Comparison of ENCODE assay signal across 1 cellular context in the genomic region with DNA sequence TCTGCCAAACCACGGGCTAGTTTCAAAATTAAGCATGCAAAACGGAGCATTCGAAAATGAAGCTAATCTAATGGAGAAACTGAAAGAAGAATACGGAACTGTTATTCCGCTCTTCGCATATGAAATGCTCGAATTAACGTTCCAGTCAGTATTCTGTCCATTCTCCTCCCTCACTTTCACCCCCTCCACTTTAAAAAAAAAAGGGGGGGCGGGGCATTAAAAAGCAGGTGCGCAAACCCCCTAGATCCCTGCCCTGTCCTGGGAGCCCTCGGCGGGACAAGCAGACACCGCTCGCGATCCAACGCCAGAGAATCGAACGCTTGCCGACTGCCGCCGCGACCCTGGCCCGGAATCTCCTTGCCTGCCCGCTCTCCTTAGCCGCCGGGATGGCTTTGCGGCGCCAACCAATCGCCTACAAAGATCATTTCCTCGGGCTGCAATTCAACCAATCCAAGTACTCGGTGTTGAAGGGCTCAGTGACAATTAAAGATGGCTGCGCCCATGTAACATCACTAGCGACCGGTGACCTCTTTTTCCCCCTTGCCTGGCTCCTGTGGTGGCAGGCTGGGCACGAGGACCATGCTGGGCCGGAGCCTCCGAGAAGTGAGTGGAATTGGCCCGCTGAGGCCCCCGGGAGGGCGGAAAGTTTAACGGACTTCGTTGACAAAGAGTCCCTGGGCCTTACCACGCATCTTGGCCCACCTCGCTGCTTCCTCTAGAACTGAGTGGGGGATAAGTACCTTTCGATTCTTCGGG.
TF ChIP-seq lines count a peak whose summit lies in the region.

A gene with protein sequence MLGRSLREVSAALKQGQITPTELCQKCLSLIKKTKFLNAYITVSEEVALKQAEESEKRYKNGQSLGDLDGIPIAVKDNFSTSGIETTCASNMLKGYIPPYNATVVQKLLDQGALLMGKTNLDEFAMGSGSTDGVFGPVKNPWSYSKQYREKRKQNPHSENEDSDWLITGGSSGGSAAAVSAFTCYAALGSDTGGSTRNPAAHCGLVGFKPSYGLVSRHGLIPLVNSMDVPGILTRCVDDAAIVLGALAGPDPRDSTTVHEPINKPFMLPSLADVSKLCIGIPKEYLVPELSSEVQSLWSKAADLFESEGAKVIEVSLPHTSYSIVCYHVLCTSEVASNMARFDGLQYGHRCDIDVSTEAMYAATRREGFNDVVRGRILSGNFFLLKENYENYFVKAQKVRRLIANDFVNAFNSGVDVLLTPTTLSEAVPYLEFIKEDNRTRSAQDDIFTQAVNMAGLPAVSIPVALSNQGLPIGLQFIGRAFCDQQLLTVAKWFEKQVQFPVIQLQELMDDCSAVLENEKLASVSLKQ (plus strand): TSS at position 476 of the 756 bp plus-strand sequence. CDS start 104 bp downstream, at position 580.
A gene with protein sequence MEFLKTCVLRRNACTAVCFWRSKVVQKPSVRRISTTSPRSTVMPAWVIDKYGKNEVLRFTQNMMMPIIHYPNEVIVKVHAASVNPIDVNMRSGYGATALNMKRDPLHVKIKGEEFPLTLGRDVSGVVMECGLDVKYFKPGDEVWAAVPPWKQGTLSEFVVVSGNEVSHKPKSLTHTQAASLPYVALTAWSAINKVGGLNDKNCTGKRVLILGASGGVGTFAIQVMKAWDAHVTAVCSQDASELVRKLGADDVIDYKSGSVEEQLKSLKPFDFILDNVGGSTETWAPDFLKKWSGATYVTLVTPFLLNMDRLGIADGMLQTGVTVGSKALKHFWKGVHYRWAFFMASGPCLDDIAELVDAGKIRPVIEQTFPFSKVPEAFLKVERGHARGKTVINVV (minus strand): TSS at position 396 of the 756 bp plus-strand sequence. CDS start 477 bp downstream, outside the sequence.

TF ChIP-seq in HepG2, 621 proteins besides CTCF, POLR2A, EP300 and RAD21 (continued from another document and continues in another):
- TF ChIP-seq, protein P1, sequence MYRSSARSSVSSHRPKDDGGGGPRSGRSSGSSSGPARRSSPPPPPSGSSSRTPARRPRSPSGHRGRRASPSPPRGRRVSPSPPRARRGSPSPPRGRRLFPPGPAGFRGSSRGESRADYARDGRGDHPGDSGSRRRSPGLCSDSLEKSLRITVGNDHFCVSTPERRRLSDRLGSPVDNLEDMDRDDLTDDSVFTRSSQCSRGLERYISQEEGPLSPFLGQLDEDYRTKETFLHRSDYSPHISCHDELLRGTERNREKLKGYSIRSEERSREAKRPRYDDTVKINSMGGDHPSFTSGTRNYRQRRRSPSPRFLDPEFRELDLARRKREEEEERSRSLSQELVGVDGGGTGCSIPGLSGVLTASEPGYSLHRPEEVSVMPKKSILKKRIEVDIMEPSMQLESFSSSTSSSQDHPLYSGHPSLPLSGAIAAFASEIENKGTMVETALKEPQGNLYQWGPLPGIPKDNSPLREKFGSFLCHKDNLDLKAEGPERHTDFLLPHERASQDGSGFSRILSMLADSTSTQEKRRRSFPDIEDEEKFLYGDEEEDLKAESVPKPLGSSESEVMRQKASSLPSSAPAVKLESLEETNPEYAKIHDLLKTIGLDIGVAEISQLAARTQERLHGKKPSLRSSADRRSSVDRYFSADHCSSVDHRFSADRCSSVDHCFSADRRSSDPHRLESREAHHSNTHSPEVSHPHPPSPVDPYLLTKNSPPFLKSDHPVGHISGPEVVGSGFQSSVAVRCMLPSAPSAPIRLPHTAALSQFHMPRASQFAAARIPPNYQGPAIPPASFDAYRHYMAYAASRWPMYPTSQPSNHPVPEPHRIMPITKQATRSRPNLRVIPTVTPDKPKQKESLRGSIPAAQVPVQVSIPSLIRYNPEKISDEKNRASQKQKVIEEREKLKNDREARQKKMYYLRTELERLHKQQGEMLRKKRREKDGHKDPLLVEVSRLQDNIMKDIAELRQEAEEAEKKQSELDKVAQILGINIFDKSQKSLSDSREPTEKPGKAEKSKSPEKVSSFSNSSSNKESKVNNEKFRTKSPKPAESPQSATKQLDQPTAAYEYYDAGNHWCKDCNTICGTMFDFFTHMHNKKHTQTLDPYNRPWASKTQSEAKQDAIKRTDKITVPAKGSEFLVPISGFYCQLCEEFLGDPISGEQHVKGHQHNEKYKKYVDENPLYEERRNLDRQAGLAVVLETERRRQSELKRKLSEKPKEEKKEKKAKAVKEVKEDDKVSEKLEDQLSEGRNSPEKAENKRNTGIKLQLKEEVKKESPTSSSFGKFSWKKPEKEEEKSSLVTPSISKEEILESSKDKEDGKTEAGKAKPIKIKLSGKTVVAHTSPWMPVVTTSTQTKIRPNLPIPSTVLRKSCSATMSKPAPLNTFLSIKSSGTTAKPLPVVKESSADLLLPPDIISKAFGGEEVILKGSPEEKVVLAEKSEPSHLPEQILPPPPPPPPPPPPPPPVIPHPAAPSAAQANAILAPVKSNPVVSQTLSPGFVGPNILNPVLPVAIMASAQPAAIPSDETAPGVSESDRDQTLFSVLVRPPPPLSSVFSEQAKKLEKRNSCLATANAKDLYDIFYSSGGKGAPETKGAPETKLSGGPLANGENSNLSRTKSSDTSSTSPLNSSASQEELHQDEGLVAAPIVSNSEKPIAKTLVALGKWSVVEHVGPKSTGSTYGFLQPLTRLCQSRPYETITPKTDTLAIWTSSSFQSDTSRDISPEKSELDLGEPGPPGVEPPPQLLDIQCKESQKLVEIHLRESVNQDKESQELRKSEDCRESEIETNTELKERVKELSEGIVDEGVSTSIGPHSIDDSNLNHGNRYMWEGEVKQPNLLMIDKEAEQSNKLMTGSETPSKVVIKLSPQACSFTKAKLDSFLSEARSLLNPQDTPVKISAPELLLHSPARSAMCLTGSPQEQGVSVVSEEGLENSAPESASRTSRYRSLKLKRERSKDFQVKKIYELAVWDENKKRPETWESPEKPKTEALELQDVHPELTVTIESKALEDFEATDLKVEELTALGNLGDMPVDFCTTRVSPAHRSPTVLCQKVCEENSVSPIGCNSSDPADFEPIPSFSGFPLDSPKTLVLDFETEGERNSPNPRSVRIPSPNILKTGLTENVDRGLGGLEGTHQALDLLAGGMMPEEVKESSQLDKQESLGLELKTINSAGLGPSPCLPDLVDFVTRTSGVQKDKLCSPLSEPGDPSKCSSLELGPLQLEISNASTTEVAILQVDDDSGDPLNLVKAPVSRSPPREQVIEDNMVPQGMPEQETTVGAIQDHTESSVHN (CRISPR knock-in tag; IDR thresholded peaks at IDR 0.05) = no peak
- TF ChIP-seq ZKSCAN1 (IDR thresholded peaks at IDR 0.05; ENCODE audit: low read length) (no peak), THYN1 (CRISPR knock-in tag; IDR thresholded peaks at IDR 0.05; ENCODE audit: borderline replicate concordance, low read depth) (no peak), ZNF12 (CRISPR knock-in tag; IDR thresholded peaks at IDR 0.05) (no peak), SRSF4 (IDR thresholded peaks at IDR 0.05; ENCODE audit: low read depth, low read length, poor library complexity, severe bottlenecking) (no peak), ZNF329 (CRISPR knock-in tag; IDR thresholded peaks at IDR 0.05; ENCODE audit: low read depth) (no peak), ZFP1 (CRISPR knock-in tag; IDR thresholded peaks at IDR 0.05) (no peak), GFI1 (CRISPR knock-in tag; IDR thresholded peaks at IDR 0.05; ENCODE audit: borderline replicate concordance) (no peak), TCF7L2 (IDR thresholded peaks at IDR 0.05; ENCODE audit: low read depth, low read length) (no peak), ZNF33B (CRISPR knock-in tag; IDR thresholded peaks at IDR 0.05) (no peak), GLI4 (CRISPR knock-in tag; IDR thresholded peaks at IDR 0.05; ENCODE audit: borderline replicate concordance) (no peak), SP5 (CRISPR knock-in tag; IDR thresholded peaks at IDR 0.05; ENCODE audit: borderline replicate concordance, low read depth) (no peak), ZNF44 (CRISPR knock-in tag; IDR thresholded peaks at IDR 0.05) (no peak), MXD4 (CRISPR knock-in tag; IDR thresholded peaks at IDR 0.05) (no peak; the same call in 1 of the 2 replicates), ZNF101 (CRISPR knock-in tag; IDR thresholded peaks at IDR 0.05; ENCODE audit: borderline replicate concordance, low read depth) (no peak), ZNF451 (CRISPR knock-in tag; IDR thresholded peaks at IDR 0.05) (no peak), ZNF724P (CRISPR knock-in tag; IDR thresholded peaks at IDR 0.05; ENCODE audit: borderline replicate concordance) (no peak), CBFB (CRISPR knock-in tag; IDR thresholded peaks at IDR 0.05) (no peak), FIP1L1 (IDR thresholded peaks at IDR 0.05; ENCODE audit: borderline replicate concordance, insufficient read depth, low read depth, low read length) (no peak), ZNF780A (CRISPR knock-in tag; IDR thresholded peaks at IDR 0.05) (no peak), ZNF567 (CRISPR knock-in tag; IDR thresholded peaks at IDR 0.05; ENCODE audit: borderline replicate concordance) (no peak), ZSCAN12 (CRISPR knock-in tag; IDR thresholded peaks at IDR 0.05) (no peak), ZNF747 (CRISPR knock-in tag; IDR thresholded peaks at IDR 0.05; ENCODE audit: borderline replicate concordance) (peak; percentile 21; the same call in 1 of the 2 replicates), HDAC2 (CRISPR knock-in tag; IDR thresholded peaks at IDR 0.05) (0 out of 2 replicates have a peak, but pooled peaks have one; percentile 16), PHF20 (CRISPR knock-in tag; IDR thresholded peaks at IDR 0.05) (peak; percentile 94), NR2C2 (CRISPR knock-in tag; IDR thresholded peaks at IDR 0.05; ENCODE audit: borderline replicate concordance) (peak; percentile 49; the same call in 1 of the 2 replicates), ZNF143 (CRISPR knock-in tag; IDR thresholded peaks at IDR 0.05) (no peak; the same call in 1 of the 2 replicates), NCOA2 (CRISPR knock-in tag; IDR thresholded peaks at IDR 0.05) (no peak), ZNF317 (CRISPR knock-in tag; IDR thresholded peaks at IDR 0.05) (peak; percentile 37; the same call in 1 of the 2 replicates), ZNF136 (CRISPR knock-in tag; IDR thresholded peaks at IDR 0.05; ENCODE audit: low read depth) (no peak), ARHGAP35 (CRISPR knock-in tag; IDR thresholded peaks at IDR 0.05; ENCODE audit: borderline replicate concordance) (no peak; the same call in 1 of the 2 replicates)
- TF ChIP-seq, protein P2, sequence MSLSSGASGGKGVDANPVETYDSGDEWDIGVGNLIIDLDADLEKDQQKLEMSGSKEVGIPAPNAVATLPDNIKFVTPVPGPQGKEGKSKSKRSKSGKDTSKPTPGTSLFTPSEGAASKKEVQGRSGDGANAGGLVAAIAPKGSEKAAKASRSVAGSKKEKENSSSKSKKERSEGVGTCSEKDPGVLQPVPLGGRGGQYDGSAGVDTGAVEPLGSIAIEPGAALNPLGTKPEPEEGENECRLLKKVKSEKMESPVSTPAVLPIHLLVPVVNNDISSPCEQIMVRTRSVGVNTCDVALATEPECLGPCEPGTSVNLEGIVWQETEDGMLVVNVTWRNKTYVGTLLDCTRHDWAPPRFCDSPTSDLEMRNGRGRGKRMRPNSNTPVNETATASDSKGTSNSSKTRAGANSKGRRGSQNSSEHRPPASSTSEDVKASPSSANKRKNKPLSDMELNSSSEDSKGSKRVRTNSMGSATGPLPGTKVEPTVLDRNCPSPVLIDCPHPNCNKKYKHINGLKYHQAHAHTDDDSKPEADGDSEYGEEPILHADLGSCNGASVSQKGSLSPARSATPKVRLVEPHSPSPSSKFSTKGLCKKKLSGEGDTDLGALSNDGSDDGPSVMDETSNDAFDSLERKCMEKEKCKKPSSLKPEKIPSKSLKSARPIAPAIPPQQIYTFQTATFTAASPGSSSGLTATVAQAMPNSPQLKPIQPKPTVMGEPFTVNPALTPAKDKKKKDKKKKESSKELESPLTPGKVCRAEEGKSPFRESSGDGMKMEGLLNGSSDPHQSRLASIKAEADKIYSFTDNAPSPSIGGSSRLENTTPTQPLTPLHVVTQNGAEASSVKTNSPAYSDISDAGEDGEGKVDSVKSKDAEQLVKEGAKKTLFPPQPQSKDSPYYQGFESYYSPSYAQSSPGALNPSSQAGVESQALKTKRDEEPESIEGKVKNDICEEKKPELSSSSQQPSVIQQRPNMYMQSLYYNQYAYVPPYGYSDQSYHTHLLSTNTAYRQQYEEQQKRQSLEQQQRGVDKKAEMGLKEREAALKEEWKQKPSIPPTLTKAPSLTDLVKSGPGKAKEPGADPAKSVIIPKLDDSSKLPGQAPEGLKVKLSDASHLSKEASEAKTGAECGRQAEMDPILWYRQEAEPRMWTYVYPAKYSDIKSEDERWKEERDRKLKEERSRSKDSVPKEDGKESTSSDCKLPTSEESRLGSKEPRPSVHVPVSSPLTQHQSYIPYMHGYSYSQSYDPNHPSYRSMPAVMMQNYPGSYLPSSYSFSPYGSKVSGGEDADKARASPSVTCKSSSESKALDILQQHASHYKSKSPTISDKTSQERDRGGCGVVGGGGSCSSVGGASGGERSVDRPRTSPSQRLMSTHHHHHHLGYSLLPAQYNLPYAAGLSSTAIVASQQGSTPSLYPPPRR (CRISPR knock-in tag; IDR thresholded peaks at IDR 0.05; ENCODE audit: borderline replicate concordance) = no peak
- TF ChIP-seq, protein P3, sequence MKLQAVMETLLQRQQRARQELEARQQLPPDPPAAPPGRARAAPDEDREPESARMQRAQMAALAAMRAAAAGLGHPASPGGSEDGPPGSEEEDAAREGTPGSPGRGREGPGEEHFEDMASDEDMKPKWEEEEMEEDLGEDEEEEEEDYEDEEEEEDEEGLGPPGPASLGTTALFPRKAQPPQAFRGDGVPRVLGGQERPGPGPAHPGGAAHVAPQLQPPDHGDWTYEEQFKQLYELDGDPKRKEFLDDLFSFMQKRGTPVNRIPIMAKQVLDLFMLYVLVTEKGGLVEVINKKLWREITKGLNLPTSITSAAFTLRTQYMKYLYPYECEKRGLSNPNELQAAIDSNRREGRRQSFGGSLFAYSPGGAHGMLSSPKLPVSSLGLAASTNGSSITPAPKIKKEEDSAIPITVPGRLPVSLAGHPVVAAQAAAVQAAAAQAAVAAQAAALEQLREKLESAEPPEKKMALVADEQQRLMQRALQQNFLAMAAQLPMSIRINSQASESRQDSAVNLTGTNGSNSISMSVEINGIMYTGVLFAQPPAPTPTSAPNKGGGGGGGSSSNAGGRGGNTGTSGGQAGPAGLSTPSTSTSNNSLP (IDR thresholded peaks at IDR 0.05; ENCODE audit: low read depth, low read length) = no peak
- TF ChIP-seq, protein P4, sequence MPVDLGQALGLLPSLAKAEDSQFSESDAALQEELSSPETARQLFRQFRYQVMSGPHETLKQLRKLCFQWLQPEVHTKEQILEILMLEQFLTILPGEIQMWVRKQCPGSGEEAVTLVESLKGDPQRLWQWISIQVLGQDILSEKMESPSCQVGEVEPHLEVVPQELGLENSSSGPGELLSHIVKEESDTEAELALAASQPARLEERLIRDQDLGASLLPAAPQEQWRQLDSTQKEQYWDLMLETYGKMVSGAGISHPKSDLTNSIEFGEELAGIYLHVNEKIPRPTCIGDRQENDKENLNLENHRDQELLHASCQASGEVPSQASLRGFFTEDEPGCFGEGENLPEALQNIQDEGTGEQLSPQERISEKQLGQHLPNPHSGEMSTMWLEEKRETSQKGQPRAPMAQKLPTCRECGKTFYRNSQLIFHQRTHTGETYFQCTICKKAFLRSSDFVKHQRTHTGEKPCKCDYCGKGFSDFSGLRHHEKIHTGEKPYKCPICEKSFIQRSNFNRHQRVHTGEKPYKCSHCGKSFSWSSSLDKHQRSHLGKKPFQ (CRISPR knock-in tag; IDR thresholded peaks at IDR 0.05; ENCODE audit: insufficient replicate concordance) = no peak
- TF ChIP-seq, protein P5, sequence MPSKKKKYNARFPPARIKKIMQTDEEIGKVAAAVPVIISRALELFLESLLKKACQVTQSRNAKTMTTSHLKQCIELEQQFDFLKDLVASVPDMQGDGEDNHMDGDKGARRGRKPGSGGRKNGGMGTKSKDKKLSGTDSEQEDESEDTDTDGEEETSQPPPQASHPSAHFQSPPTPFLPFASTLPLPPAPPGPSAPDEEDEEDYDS (CRISPR knock-in tag; IDR thresholded peaks at IDR 0.05) = peak; percentile 39; the same call in 1 of the 2 replicates
